ENCODE assay signal across 27 cellular contexts in the genomic region with DNA sequence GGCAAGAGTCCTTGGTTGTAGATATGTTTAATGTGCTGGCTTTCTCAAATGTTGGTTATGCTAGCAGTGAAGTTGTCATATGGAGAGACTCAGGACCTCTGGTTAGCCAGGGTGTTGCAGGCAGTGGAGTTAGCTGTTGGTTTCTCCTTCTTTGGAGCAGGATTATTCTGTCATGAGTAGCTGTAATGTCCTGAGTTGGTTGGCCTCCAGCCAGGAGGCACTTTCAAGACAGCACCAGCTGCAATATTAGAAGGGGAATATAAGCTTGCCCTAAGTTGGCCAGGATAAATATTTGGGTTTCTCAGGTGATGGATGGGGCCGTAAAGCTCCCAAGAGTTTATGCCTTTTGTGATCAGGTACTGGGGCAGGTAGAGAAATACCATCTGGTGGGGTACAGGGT.
"Had no signal": no experiment of that assay in that cellular context is flagged by ENCODE, and none has a peak within 500 bp of the region (broad histone marks: within the 10 kb centered on the region; RNA-seq: fewer than 3 reads in every experiment).

No MANE protein-coding gene starts in this region.

- H3K4me3 ChIP-seq: ascending aorta, Peyer's patch, SK-N-MC had no signal

- DNase-seq: activated B cell treated with CpG ODN at 0.5 μM for 24 hours; activated CD4-positive, alpha-beta memory T cell treated with anti-CD3 and anti-CD28 coated beads, Interleukin-2, amount 10 ng/mL, durations not matched to agents 7 days and 5 days; activated CD4-positive, alpha-beta T cell treated with anti-CD3 and anti-CD28 coated beads for 48 hours; activated CD4-positive, CD25-positive, alpha-beta regulatory T cell treated with anti-CD3 and anti-CD28 coated beads, Interleukin-2, amount 50 U/mL, for 72 hours; activated CD8-positive, alpha-beta memory T cell treated with anti-CD3 and anti-CD28 coated beads for 24 hours; activated CD8-positive, alpha-beta memory T cell treated with anti-CD3 and anti-CD28 coated beads, Interleukin-2, amount 10 ng/mL, durations not matched to agents 7 days and 5 days; activated CD8-positive, alpha-beta memory T cell treated with anti-CD3 and anti-CD28 coated beads, Interleukin-2, amount 50 U/mL, for 48 hours; activated effector memory CD4-positive, alpha-beta T cell treated with anti-CD3 and anti-CD28 coated beads, Interleukin-2, amount 50 U/mL, for 16 hours; activated naive CD4-positive, alpha-beta T cell treated with Interleukin-2 at 50 U/mL for 16 hours; activated naive CD8-positive, alpha-beta T cell treated with anti-CD3 and anti-CD28 coated beads, Interleukin-2, amount 10 ng/mL, durations not matched to agents 7 days and 5 days; activated T-cell treated with anti-CD3 and anti-CD28 coated beads, Interleukin-2, amount 50 U/mL, for 72 hours; amygdala; NCI-H1092 treated with DMSO at 0.1 percent for 48 hours; NCI-H1417; NCI-H146; NCI-H187 treated with DMSO at 0.1 percent for 48 hours; NCI-H2081; NCI-H345; NCI-H524 treated with DMSO at 0.1 percent for 48 hours; NCI-H748 treated with DMSO at 0.1 percent for 48 hours; NK-92 treated with Interleukin-12 subunit alpha and Interleukin-12 subunit beta, amount 100 ng/mL, for 24 hours; PC-3; Peyer's patch; SIG-M5; T1000 had no signal
